ENCODE assay signal across 19 cellular contexts in the genomic region with DNA sequence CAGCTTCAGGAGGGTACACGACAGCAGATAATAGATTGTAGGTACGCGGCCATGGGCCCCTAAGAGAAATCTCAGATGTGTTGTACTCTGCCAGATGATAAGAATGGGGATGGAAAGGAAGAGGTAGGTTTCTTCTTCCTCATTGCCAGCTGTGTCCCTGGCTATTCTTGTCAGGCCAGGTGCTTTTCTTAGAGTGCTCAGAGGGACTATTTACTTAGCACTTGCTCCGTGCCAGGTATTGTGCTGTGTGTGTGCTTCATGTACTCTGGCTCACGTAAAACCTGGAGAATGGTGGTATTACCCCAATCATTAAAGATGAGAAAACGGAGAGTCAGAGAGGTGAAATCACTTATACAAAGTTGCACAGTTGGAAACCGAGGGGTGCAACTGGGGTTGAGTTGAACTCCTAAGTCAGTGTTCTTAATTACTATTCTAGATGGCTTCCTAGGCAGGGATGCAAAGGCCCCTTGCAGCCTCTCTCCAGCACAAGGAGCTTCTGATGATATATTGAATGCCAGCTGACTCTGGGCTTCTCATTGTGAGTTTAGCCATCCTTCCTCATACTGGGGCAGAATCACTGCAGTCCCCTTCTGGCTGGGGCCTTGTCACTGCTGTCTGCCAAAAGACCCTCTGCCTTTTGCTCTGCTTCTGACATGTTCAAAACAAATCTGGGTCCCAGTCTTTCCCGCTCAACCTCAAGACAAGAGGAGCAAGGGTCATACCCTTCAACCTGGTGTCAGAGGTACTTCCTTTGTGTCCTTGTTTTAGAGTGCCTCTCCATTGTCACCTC.
A peak's percentile ranks its signal among the peaks of the same experiment; 100 is the strongest.
DNase-seq lines count a peak whose midpoint lies in the region; ATAC-seq, FAIRE-seq and TF ChIP-seq lines count a peak whose summit lies in the region.
"Had no signal": no experiment of that assay in that cellular context is flagged by ENCODE, and none has a peak within 500 bp of the region (broad histone marks: within the 10 kb centered on the region; RNA-seq: fewer than 3 reads in every experiment).

No MANE protein-coding gene starts in this region.

- no peak for TF ChIP-seq CTCF in nephron progenitor cell (IDR thresholded peaks at IDR 0.05)

- H3K36me3 Mint-ChIP-seq in nephron progenitor cell (ENCODE audit: low read depth), result no peaks in the 10 kb centered on the region
- H3K36me3 Mint-ChIP-seq: IgD-negative memory B cell had no signal

- DNase-seq in NCI-H748 (lab: John Stamatoyannopoulos, UW; ENCODE audit: unreplicated experiment), result peak; percentile 26
- DNase-seq in NCI-H748 treated with DMSO at 0.1 percent for 48 hours (lab: John Stamatoyannopoulos, UW), result no peak
- peak; percentile 53 for DNase-seq in NCI-H774 (lab: John Stamatoyannopoulos, UW)
- no peak for DNase-seq in nephron progenitor cell
- DNase-seq in activated effector memory CD4-positive, alpha-beta T cell treated with Interleukin-2 at 50 U/mL for 16 hours, result no peak
- DNase-seq in pons (ENCODE audit: low spot score), result no peak
- no peak for DNase-seq in urothelium cell line (ENCODE audit: low spot score)
- DNase-seq: Calu3, GF-D8, GM23248, MV-4-11, NCI-H1694, NCI-H69, Peyer's patch, SHP77 treated with DMSO at 0.1 percent for 48 hours had no signal

- no peak for ATAC-seq in GM19395 (IDR thresholded peaks at IDR 0.05; ENCODE audit: unreplicated experiment)
- ATAC-seq: A549 had no signal

- H3K27me3 Mint-ChIP-seq in nephron progenitor cell (ENCODE audit: low read depth, poor library complexity), result peaks cover 3% of the 10 kb centered on the region
- H3K27me3 Mint-ChIP-seq: IgD-negative memory B cell had no signal

- FAIRE-seq in urothelium cell line (lab: Jason Lieb, UNC), result no peak
- FAIRE-seq: A549, GM19239 had no signal

- peak overlapping the region; percentile 5 for H3K27ac Mint-ChIP-seq in nephron progenitor cell
- H3K27ac Mint-ChIP-seq: IgD-negative memory B cell had no signal

- H3K9me3 Mint-ChIP-seq in nephron progenitor cell, result no peaks in the 10 kb centered on the region
- H3K9me3 Mint-ChIP-seq: IgD-negative memory B cell had no signal

- no peak overlapping the region for H3K4me3 Mint-ChIP-seq in nephron progenitor cell
- H3K4me3 Mint-ChIP-seq: IgD-negative memory B cell had no signal

- H3K4me1 Mint-ChIP-seq in nephron progenitor cell, result peaks cover 75% of the 10 kb centered on the region
- H3K4me1 Mint-ChIP-seq: IgD-negative memory B cell had no signal

Comparison
In these comparisons a context has a peak if more than half of its experiments do, and no peak if none do; other contexts are left out.
1. DNase-seq: peak in NCI-H748 (single experiment) and NCI-H774 (single experiment); none in NCI-H748 treated with DMSO at 0.1 percent for 48 hours (single experiment), nephron progenitor cell (single experiment), activated effector memory CD4-positive, alpha-beta T cell treated with Interleukin-2 at 50 U/mL for 16 hours (single experiment), pons (single experiment) and urothelium cell line (single experiment).